ENCODE assay signal across 13 cellular contexts in the genomic region with DNA sequence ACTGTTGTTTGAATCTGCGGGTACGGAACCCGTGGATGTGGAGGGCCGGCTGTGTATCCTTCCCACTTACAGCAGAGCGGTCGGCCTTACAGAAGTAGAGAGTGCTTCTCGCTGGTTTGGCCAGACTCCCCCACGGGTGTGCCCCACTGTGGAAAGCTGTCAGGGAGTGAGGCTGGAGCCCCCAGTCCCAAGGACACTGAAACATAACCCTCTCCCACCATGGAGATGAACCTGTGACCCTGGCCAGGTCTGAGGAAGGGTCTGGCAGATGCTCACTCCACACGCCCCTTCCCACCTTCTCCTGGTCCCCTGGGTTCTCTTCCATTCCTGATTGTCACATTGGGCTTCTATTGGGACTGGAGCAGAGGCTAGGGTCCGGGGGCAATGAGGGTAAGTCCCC. TPM values are rescaled to one million over a fixed set of nuclear protein-coding genes. Genes with fewer than 3 reads are reported as not detected.
DNase-seq lines count a peak whose midpoint lies in the region; ATAC-seq and TF ChIP-seq lines count a peak whose summit lies in the region.
"Had no signal": no experiment of that assay in that cellular context is flagged by ENCODE, and none has a peak within 500 bp of the region (broad histone marks: within the 10 kb centered on the region; RNA-seq: fewer than 3 reads in every experiment).

No MANE protein-coding gene starts in this region.

- in situ Hi-C loops in KBM-7 (cut with MboI; ENCODE audit: low pct_unique_long_range_greater_than_20kb, low sequenced_read_pairs): no loop called here

- DNase-seq in cardiac muscle cell (ENCODE audit: low read depth in 1 of 2, low spot score in 1 of 2) (no peak), Right ventricle myocardium superior (no peak), sciatic nerve (ENCODE audit: low spot score) (peak; percentile 49), upper lobe of right lung (peak; percentile 44), KBM-7 (no peak), DMS114 treated with DMSO at 0.1 percent for 48 hours (lab: John Stamatoyannopoulos, UW; ENCODE audit: unreplicated experiment) (no peak), NCI-H2227 treated with DMSO at 0.1 percent for 48 hours (lab: John Stamatoyannopoulos, UW) (no peak)
- DNase-seq: DMS153, KG1, NCI-H1436 treated with DMSO at 0.1 percent for 48 hours, NCI-H2029 treated with DMSO at 0.1 percent for 48 hours had no signal

- H3K27ac ChIP-seq in cardiac muscle cell: peak overlapping the region; percentile 16
- peak overlapping the region in 3 of 4 donors; percentile 82 to 84 (median 83) for H3K27ac ChIP-seq in gastroesophageal sphincter
- no peak overlapping the region for H3K27ac ChIP-seq in upper lobe of right lung

- H3K4me1 ChIP-seq in cardiac muscle cell (ENCODE audit: low read depth) (peaks cover 32% of the 10 kb centered on the region), gastroesophageal sphincter (peaks cover 0 to 88% (median 22%) of the 10 kb centered on the region in 3 donors), upper lobe of right lung (peaks cover 4% of the 10 kb centered on the region)

- ATAC-seq in Right ventricle myocardium superior (ENCODE audit: poor library complexity) (no peak), gastroesophageal sphincter (no peak), sciatic nerve (no peak), upper lobe of right lung (no peak)
- ATAC-seq: Panc1 had no signal

- intact Hi-C loops in Right ventricle myocardium superior (cut with DNase I) (no loop called here), sciatic nerve (cut with DNase I) (no loop called here), upper lobe of right lung (cut with DNase I) (no loop called here)

- TF ChIP-seq POLR2A in gastroesophageal sphincter (IDR thresholded peaks at IDR 0.05): no peak

- no peak for TF ChIP-seq CTCF in cardiac muscle cell (IDR thresholded peaks at IDR 0.05; ENCODE audit: low read depth, low read length)
- no peak for TF ChIP-seq CTCF in gastroesophageal sphincter (IDR thresholded peaks at IDR 0.05)
- no peak for TF ChIP-seq CTCF in upper lobe of right lung (IDR thresholded peaks at IDR 0.05)

- no peak for TF ChIP-seq EP300 in gastroesophageal sphincter (IDR thresholded peaks at IDR 0.05)

- H3K36me3 ChIP-seq in cardiac muscle cell (peaks cover 8% of the 10 kb centered on the region), gastroesophageal sphincter (peaks cover 0 to 8% of the 10 kb centered on the region in 2 donors), upper lobe of right lung (no peaks in the 10 kb centered on the region)

- H3K9me3 ChIP-seq in cardiac muscle cell (ENCODE audit: low read depth) (no peaks in the 10 kb centered on the region), gastroesophageal sphincter (peaks cover 0 to 13% (median 0%) of the 10 kb centered on the region in 3 donors), upper lobe of right lung (no peaks in the 10 kb centered on the region)

- H3K27me3 ChIP-seq in cardiac muscle cell (no peaks in the 10 kb centered on the region), gastroesophageal sphincter (no peaks in the 10 kb centered on the region), upper lobe of right lung (no peaks in the 10 kb centered on the region)

- no peak overlapping the region for H3K4me3 ChIP-seq in cardiac muscle cell
- H3K4me3 ChIP-seq in gastroesophageal sphincter: no peak overlapping the region
- H3K4me3 ChIP-seq in upper lobe of right lung: no peak overlapping the region

- WGBS in gastroesophageal sphincter (ENCODE audit: low coverage in 1 of 2), 2 donors: 82% methylated on average over 6 of the region's 10 CpGs; no CpG with 5 or more reads in 1 of the 2 donors

RNA-seq across cellular contexts. Expression of a gene that starts 39.6 kb away (rescaled TPM):
- 179 and 289 TPM in 2 replicates for total RNA-seq in cardiac muscle cell
- 252 and 541 TPM in 2 replicates for polyA plus RNA-seq in cardiac muscle cell
- 9.5 TPM for total RNA-seq in Right ventricle myocardium superior
- total RNA-seq in gastroesophageal sphincter: 10 to 100 TPM; 51.9 to 66.7 (median 58.1) TPM
- total RNA-seq in sciatic nerve: 103 TPM
- 47.3 TPM for total RNA-seq in upper lobe of right lung

Comparison
In these comparisons a context has a peak if more than half of its experiments do, and no peak if none do; other contexts are left out.
1. DNase-seq: peak in sciatic nerve (single experiment) and upper lobe of right lung (single experiment); none in cardiac muscle cell (0 of 2), Right ventricle myocardium superior (single experiment), KBM-7 (single experiment), DMS114 treated with DMSO at 0.1 percent for 48 hours (single experiment) and NCI-H2227 treated with DMSO at 0.1 percent for 48 hours (single experiment).